In genomic region chr14:54456820-54457608, GRCh38 we compare ENCODE assay signal across 1 cellular context.
A peak's percentile ranks its signal among the peaks of the same experiment; 100 is the strongest.
TF ChIP-seq lines count a peak whose summit lies in the region.

No MANE protein-coding gene starts in this region.

TF ChIP-seq in HepG2, 621 proteins besides CTCF, POLR2A, EP300 and RAD21:
- TF ChIP-seq HNRNPK (IDR thresholded peaks at IDR 0.05; ENCODE audit: low read depth, low read length, poor library complexity, severe bottlenecking) (peak; percentile 92), ZNF770 (CRISPR knock-in tag; IDR thresholded peaks at IDR 0.05) (peak; percentile 91), PCBP1 (IDR thresholded peaks at IDR 0.05; ENCODE audit: borderline replicate concordance, low read depth, low read length) (0 out of 2 replicates have a peak, but pooled peaks have one; percentile 30)
TF ChIP-seq in HepG2: peak in this region for 3; not testable (repeated sequence) for 618.
